In genomic region chr6:87908978-87909802, GRCh38 we compare ENCODE assay signal across 17 cellular contexts.
DNase-seq lines count a peak whose midpoint lies in the region; ATAC-seq, FAIRE-seq and TF ChIP-seq lines count a peak whose summit lies in the region.
"Had no signal": no experiment of that assay in that cellular context is flagged by ENCODE, and none has a peak within 500 bp of the region (broad histone marks: within the 10 kb centered on the region; RNA-seq: fewer than 3 reads in every experiment).

No MANE protein-coding gene starts in this region.

- no peaks in the 10 kb centered on the region for H3K9me3 ChIP-seq in astrocyte (ENCODE audit: insufficient read depth, low read depth, low read length)
- H3K9me3 ChIP-seq: breast epithelium, left ventricle myocardium inferior, suprapubic skin had no signal

- peaks cover 56% of the 10 kb centered on the region for H3K4me1 Mint-ChIP-seq in astrocyte (ENCODE audit: low read depth, unreplicated experiment)
- peaks cover 11 to 32% (median 27%) of the 10 kb centered on the region in 4 donors for H3K4me1 Mint-ChIP-seq in naive thymus-derived CD8-positive, alpha-beta T cell

- H3K4me2 ChIP-seq in KMS-11 (peak overlapping the region; percentile 68; the same call in 1 of the 2 replicates), astrocyte (ENCODE audit: low read length) (peak overlapping the region; percentile 69)

- no peak for TF ChIP-seq POLR2A in H54 (IDR thresholded peaks at IDR 0.05; ENCODE audit: low read depth, low read length)

- FAIRE-seq in astrocyte (lab: Jason Lieb, UNC), result peak; percentile 9
- no peak for FAIRE-seq in H54 (lab: Jason Lieb, UNC)

- 0 out of 2 replicates have a peak, but pooled peaks cover 5% of the 10 kb centered on the region for H3K27me3 ChIP-seq in KMS-11 (ENCODE audit: insufficient read depth, low read depth)
- peaks cover 23% of the 10 kb centered on the region for H3K27me3 ChIP-seq in astrocyte (ENCODE audit: insufficient read depth, low read length)
- H3K27me3 ChIP-seq: breast epithelium had no signal

- H3K27ac Mint-ChIP-seq in astrocyte (ENCODE audit: unreplicated experiment), result peak overlapping the region; percentile 42
- no peak overlapping the region for H3K27ac Mint-ChIP-seq in naive thymus-derived CD8-positive, alpha-beta T cell
- H3K27ac Mint-ChIP-seq: activated CD4-positive, alpha-beta memory T cell treated with anti-CD3 and anti-CD28 coated beads, Interleukin-2, amount 10 ng/mL, durations not matched to agents 7 days and 5 days had no signal

- peak in 1 of 2 donors; percentile 43 for ATAC-seq in naive thymus-derived CD8-positive, alpha-beta T cell
- ATAC-seq in GM19023 (IDR thresholded peaks at IDR 0.05; ENCODE audit: unreplicated experiment), result no peak
- ATAC-seq: PC-3 had no signal

- no peaks in the 10 kb centered on the region for H3K36me3 ChIP-seq in KMS-11 (ENCODE audit: insufficient read depth)
- no peaks in the 10 kb centered on the region for H3K36me3 ChIP-seq in astrocyte (ENCODE audit: insufficient read depth, low read length)
- H3K36me3 ChIP-seq: breast epithelium, left ventricle myocardium inferior, suprapubic skin had no signal

- POLR2A ChIA-PET in naive thymus-derived CD8-positive, alpha-beta T cell (lab: Charles Lee), result no interaction called here

- H4K20me1 ChIP-seq in KMS-11 (ENCODE audit: insufficient read depth) (no peaks in the 10 kb centered on the region), astrocyte (ENCODE audit: insufficient read depth, low read length) (no peaks in the 10 kb centered on the region)

- no peak overlapping the region for H3K4me3 ChIP-seq in KMS-11 (IDR thresholded peaks at IDR 0.05; ENCODE audit: insufficient read depth, low read depth, low read length)
- H3K4me3 ChIP-seq in astrocyte (ENCODE audit: insufficient read depth, low read depth, low read length), result no peak overlapping the region
- H3K4me3 ChIP-seq: breast epithelium, left ventricle myocardium inferior, suprapubic skin had no signal

- H2AFZ ChIP-seq in KMS-11 (ENCODE audit: low read depth) (no peak overlapping the region), astrocyte (ENCODE audit: low read depth, low read length) (no peak overlapping the region)

- H3K4me1 ChIP-seq in KMS-11 (ENCODE audit: low read depth, poor library complexity, severe bottlenecking), result peaks cover 83% of the 10 kb centered on the region
- H3K4me1 ChIP-seq in astrocyte (ENCODE audit: insufficient read depth, low read length), result peaks cover 42% of the 10 kb centered on the region
- H3K4me1 ChIP-seq: breast epithelium, left ventricle myocardium inferior, suprapubic skin had no signal

- no peaks in the 10 kb centered on the region for H3K79me2 ChIP-seq in KMS-11 (ENCODE audit: insufficient read depth, low read depth)
- no peaks in the 10 kb centered on the region for H3K79me2 ChIP-seq in astrocyte (ENCODE audit: insufficient read depth, low read length)

- H3K36me3 Mint-ChIP-seq in astrocyte (ENCODE audit: low read depth, unreplicated experiment), result no peaks in the 10 kb centered on the region
- H3K36me3 Mint-ChIP-seq in naive thymus-derived CD8-positive, alpha-beta T cell, result no peaks in the 10 kb centered on the region

- H3K27me3 Mint-ChIP-seq in astrocyte (ENCODE audit: low read depth, unreplicated experiment), result peaks cover 6% of the 10 kb centered on the region
- H3K27me3 Mint-ChIP-seq in naive thymus-derived CD8-positive, alpha-beta T cell, result peaks cover 0 to 11% (median 5%) of the 10 kb centered on the region in 5 donors

- H3K9ac ChIP-seq in KMS-11 (no peak overlapping the region), astrocyte (ENCODE audit: low read length) (peak overlapping the region; percentile 35)

- H3K4me3 Mint-ChIP-seq in astrocyte (ENCODE audit: unreplicated experiment), result peak overlapping the region; percentile 13
- peak overlapping the region in 7 of 10 donors; percentile 12 to 61 (median 39) for H3K4me3 Mint-ChIP-seq in naive thymus-derived CD8-positive, alpha-beta T cell
- H3K4me3 Mint-ChIP-seq: activated CD4-positive, alpha-beta memory T cell treated with anti-CD3 and anti-CD28 coated beads, Interleukin-2, amount 10 ng/mL, durations not matched to agents 7 days and 5 days had no signal

- peak; percentile 50 for DNase-seq in COLO829 (ENCODE audit: low spot score)
- peak; percentile 74 for DNase-seq in astrocyte (ENCODE audit: low read depth)
- DNase-seq in naive thymus-derived CD8-positive, alpha-beta T cell, result peak in 2 of 10 donors; percentile 19 to 21
- no peak for DNase-seq in cerebellar nuclear complex (lab: John Stamatoyannopoulos, UW)
- DNase-seq in H54 (ENCODE audit: insufficient read length, low spot score), result no peak
- DNase-seq: activated CD4-positive, alpha-beta memory T cell treated with anti-CD3 and anti-CD28 coated beads, Interleukin-2, amount 10 ng/mL, durations not matched to agents 7 days and 5 days; activated gamma-delta T cell; DMS79; effector CD8-positive, alpha-beta T cell; left ventricle myocardium inferior; NCI-H2081 had no signal

- TF ChIP-seq CTCF in KMS-11 (conservative IDR thresholded peaks at IDR 0.05; ENCODE audit: low read depth, low read length) (no peak), astrocyte (IDR thresholded peaks at IDR 0.05; ENCODE audit: insufficient read depth, low read depth, low read length) (no peak)

- H3K27ac ChIP-seq in KMS-11, result no peak overlapping the region
- H3K27ac ChIP-seq in astrocyte (ENCODE audit: low read depth, low read length), result peak overlapping the region; percentile 68
- H3K27ac ChIP-seq: breast epithelium, C4-2B, left ventricle myocardium inferior, suprapubic skin had no signal

- peaks cover 4% of the 10 kb centered on the region for H3K9me3 Mint-ChIP-seq in astrocyte (ENCODE audit: unreplicated experiment)
- H3K9me3 Mint-ChIP-seq in naive thymus-derived CD8-positive, alpha-beta T cell, result peaks cover 0 to 1% (median 0%) of the 10 kb centered on the region in 9 donors

Comparison
In these comparisons a context has a peak if more than half of its experiments do, and no peak if none do; other contexts are left out.
1. DNase-seq: peak in COLO829 (single experiment) and astrocyte (single experiment); none in cerebellar nuclear complex (0 of 2) and H54 (single experiment).